Comparison of ENCODE assay signal across 7 cellular contexts in genomic region chr16:80527297-80527696, GRCh38. TPM values are rescaled to one million over a fixed set of nuclear protein-coding genes. Genes with fewer than 3 reads are reported as not detected.
A peak's percentile ranks its signal among the peaks of the same experiment; 100 is the strongest.
DNase-seq lines count a peak whose midpoint lies in the region; ATAC-seq, FAIRE-seq and TF ChIP-seq lines count a peak whose summit lies in the region.

No MANE protein-coding gene starts in this region.

- no peak overlapping the region for H3K18ac ChIP-seq in trophoblast cell (ENCODE audit: low read length)

- peak; percentile 74 for TF ChIP-seq CTCF in GM10266 (IDR thresholded peaks at IDR 0.05; ENCODE audit: control insufficient read depth, insufficient read depth, low read depth, missing control alignments)
- peak; percentile 82 for TF ChIP-seq CTCF in bronchial epithelial cell (IDR thresholded peaks at IDR 0.05; ENCODE audit: insufficient read depth, low read length, severe bottlenecking)

- no peak overlapping the region for H4K12ac ChIP-seq in trophoblast cell (ENCODE audit: low read depth, low read length)

- H4K8ac ChIP-seq in trophoblast cell (ENCODE audit: low read depth, low read length): no peak overlapping the region

- no peak for FAIRE-seq in bronchial epithelial cell (lab: Jason Lieb, UNC)

- H3K23ac ChIP-seq in trophoblast cell (ENCODE audit: low read length): no peak overlapping the region

- no peak overlapping the region for H2BK5ac ChIP-seq in trophoblast cell (ENCODE audit: low read depth, low read length, poor library complexity)

- no peak overlapping the region for H2BK12ac ChIP-seq in trophoblast cell (ENCODE audit: low read length)

- no peak overlapping the region for H4K91ac ChIP-seq in trophoblast cell (ENCODE audit: low read depth, low read length)

- H3K9me3 ChIP-seq in trophoblast cell (ENCODE audit: insufficient read depth, low read depth, low read length): no peaks in the 10 kb centered on the region

- no peaks in the 10 kb centered on the region for H3K79me1 ChIP-seq in trophoblast cell (ENCODE audit: low read length)

- H3K4me1 ChIP-seq in trophoblast cell (ENCODE audit: control insufficient read depth in 1 of 2, insufficient read depth in 2 of 2, low read length in 2 of 2): no peaks in the 10 kb centered on the region

- no peaks in the 10 kb centered on the region for H3K79me2 ChIP-seq in trophoblast cell (ENCODE audit: control insufficient read depth, insufficient read depth, low read length, poor library complexity)

- WGBS in trophoblast cell (ENCODE audit: extremely low coverage, insufficient coverage, insufficient read length): no CpG with 5 or more reads among the region's 5 CpGs

- H3K14ac ChIP-seq in trophoblast cell (ENCODE audit: low read length): no peak overlapping the region

- no peak overlapping the region for H2BK120ac ChIP-seq in trophoblast cell (ENCODE audit: insufficient read depth, low read length, poor library complexity)

- H3K27me3 ChIP-seq in bronchial epithelial cell (ENCODE audit: control insufficient read depth, insufficient read depth, low read length) (no peaks in the 10 kb centered on the region), trophoblast cell (ENCODE audit: insufficient read depth, low read length) (no peaks in the 10 kb centered on the region)

- H3K9ac ChIP-seq in trophoblast cell (ENCODE audit: low read length): no peak overlapping the region

- DNase-seq in GM10266 (ENCODE audit: extremely low spot score) (peak; percentile 53), SW480 (ENCODE audit: low spot score) (peak; percentile 32), bronchial epithelial cell (ENCODE audit: low read depth) (peak; percentile 44), trophoblast cell (peak; percentile 23 to 73), NCI-H146 treated with DMSO at 0.1 percent for 48 hours (lab: John Stamatoyannopoulos, UW; ENCODE audit: unreplicated experiment) (no peak), DMS79 (lab: John Stamatoyannopoulos, UW) (no peak)

- H2AFZ ChIP-seq in trophoblast cell (ENCODE audit: insufficient read depth, low read length, poor library complexity): no peak overlapping the region

- no peak overlapping the region for H3K4ac ChIP-seq in trophoblast cell (ENCODE audit: low read depth, low read length)

- no peaks in the 10 kb centered on the region for H3K36me3 ChIP-seq in bronchial epithelial cell (ENCODE audit: control insufficient read depth, insufficient read depth, low read length)
- no peaks in the 10 kb centered on the region for H3K36me3 ChIP-seq in trophoblast cell (ENCODE audit: control insufficient read depth in 1 of 2, insufficient read depth in 2 of 2, low read length in 2 of 2)

- H3K27ac ChIP-seq in trophoblast cell (ENCODE audit: low read depth, low read length): no peak overlapping the region

- no peak overlapping the region for H2AK5ac ChIP-seq in trophoblast cell (ENCODE audit: low read length)

- H3K4me2 ChIP-seq in trophoblast cell (ENCODE audit: low read length): no peak overlapping the region

- H3K4me3 ChIP-seq in bronchial epithelial cell (ENCODE audit: low read depth, low read length): no peak overlapping the region
- no peak overlapping the region for H3K4me3 ChIP-seq in trophoblast cell (ENCODE audit: low read depth, low read length)

- ATAC-seq in HG02938 (IDR thresholded peaks at IDR 0.05; ENCODE audit: unreplicated experiment): peak; percentile 73

RNA-seq across cellular contexts. Expression of gene DYNLRB2, which starts 13.5 kb away (rescaled TPM):
- total RNA-seq in bronchial epithelial cell: not detected in 2 replicates
- polyA plus RNA-seq in trophoblast cell (2013): 0.10 TPM in 1 of 2 replicates, not detected in the other

Comparison
In these comparisons a context has a peak if more than half of its experiments do, and no peak if none do; other contexts are left out.
1. DNase-seq: peak in GM10266 (single experiment), SW480 (single experiment), bronchial epithelial cell (single experiment) and trophoblast cell (2 of 2); none in NCI-H146 treated with DMSO at 0.1 percent for 48 hours (single experiment) and DMS79 (single experiment).